ENCODE assay signal across 5 cellular contexts in genomic region chr16:89634463-89635385, GRCh38. TPM values are rescaled to one million over a fixed set of nuclear protein-coding genes. Genes with fewer than 3 reads are reported as not detected.
"Had no signal": no experiment of that assay in that cellular context is flagged by ENCODE, and none has a peak within 500 bp of the region (broad histone marks: within the 10 kb centered on the region; RNA-seq: fewer than 3 reads in every experiment).

No MANE protein-coding gene starts in this region.

RNA-seq across cellular contexts. Expression of gene DPEP1, which starts 21.3 kb away (rescaled TPM):
- total RNA-seq: left cardiac atrium, left ventricle myocardium inferior, myocyte, natural killer cell, smooth muscle cell had no signal
- polyA plus RNA-seq: smooth muscle cell had no signal

RNA-seq across cellular contexts. Expression of gene CPNE7, which starts 59.2 kb away (rescaled TPM):
- total RNA-seq: left cardiac atrium, left ventricle myocardium inferior had no signal
